Comparison of ENCODE assay signal across 12 cellular contexts in the genomic region with DNA sequence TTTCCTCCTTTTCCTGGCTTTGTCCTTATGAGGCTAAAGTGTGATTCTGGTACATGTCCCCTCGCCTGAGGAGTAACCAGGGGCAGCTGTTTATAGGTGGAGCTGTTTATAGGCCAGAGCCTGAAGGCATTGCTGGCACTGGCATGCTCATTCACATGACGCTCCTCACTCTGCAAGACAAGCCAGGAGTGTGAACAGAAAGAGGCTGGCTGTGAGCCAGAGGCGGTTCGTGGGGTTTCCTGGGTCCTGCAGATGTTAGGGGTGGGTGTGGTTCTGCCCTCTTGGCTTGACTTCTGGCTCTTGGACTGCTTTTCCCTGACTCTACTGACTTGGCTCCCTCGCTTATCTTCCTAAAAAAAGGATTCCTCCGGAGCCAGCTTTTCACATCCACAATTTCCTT. TPM values are rescaled to one million over a fixed set of nuclear protein-coding genes. Genes with fewer than 3 reads are reported as not detected.
DNase-seq lines count a peak whose midpoint lies in the region; ATAC-seq and TF ChIP-seq lines count a peak whose summit lies in the region.
"Had no signal": no experiment of that assay in that cellular context is flagged by ENCODE, and none has a peak within 500 bp of the region (broad histone marks: within the 10 kb centered on the region; RNA-seq: fewer than 3 reads in every experiment).

No MANE protein-coding gene starts in this region.

- H3K4me3 ChIP-seq in MG63 (no peak overlapping the region), lower leg skin (ENCODE audit: low read depth, poor library complexity, severe bottlenecking) (no peak overlapping the region)
- H3K4me3 ChIP-seq: stomach had no signal

- ATAC-seq in activated CD8-positive, alpha-beta T cell treated with anti-CD3 and anti-CD28 coated beads, Interleukin-2, amount 10 ng/mL, durations not matched to agents 7 days and 5 days = peak; percentile 42
- ATAC-seq: Panc1 had no signal

- H3K36me3 Mint-ChIP-seq in activated CD8-positive, alpha-beta T cell treated with anti-CD3 and anti-CD28 coated beads, Interleukin-2, amount 10 ng/mL, durations not matched to agents 7 days and 5 days (ENCODE audit: low read depth) = no peaks in the 10 kb centered on the region

- WGBS in lower leg skin, 2 donors = 9 to 11% methylated on average over 6 of the region's 6 CpGs

- H3K36me3 ChIP-seq in MG63 = no peaks in the 10 kb centered on the region
- H3K36me3 ChIP-seq: stomach had no signal

- no peak overlapping the region for H3K4me3 Mint-ChIP-seq in activated CD8-positive, alpha-beta T cell treated with anti-CD3 and anti-CD28 coated beads, Interleukin-2, amount 10 ng/mL, durations not matched to agents 7 days and 5 days
- H3K4me3 Mint-ChIP-seq: CD4-positive, alpha-beta T cell; naive B cell had no signal

- no peak for TF ChIP-seq CTCF in lower leg skin (IDR thresholded peaks at IDR 0.05)

- DNase-seq in COLO668 (lab: John Stamatoyannopoulos, UW; ENCODE audit: unreplicated experiment) = peak; percentile 8
- peak; percentile 79 for DNase-seq in MG63
- DNase-seq in activated CD8-positive, alpha-beta T cell treated with anti-CD3 and anti-CD28 coated beads, Interleukin-2, amount 10 ng/mL, durations not matched to agents 7 days and 5 days = no peak
- peak; percentile 57 to 91 for DNase-seq in lower leg skin (ENCODE audit: low spot score in 2 of 2)
- DNase-seq in 8988T = no peak
- no peak for DNase-seq in effector CD8-positive, alpha-beta T cell (lab: John Stamatoyannopoulos, UW)
- no peak for DNase-seq in superior temporal gyrus (ENCODE audit: extremely low spot score)
- DNase-seq in GM19238 (ENCODE audit: insufficient read length, low spot score) = no peak
- DNase-seq: CD4-positive, alpha-beta T cell; naive B cell; stomach had no signal

- H3K27ac Mint-ChIP-seq in activated CD8-positive, alpha-beta T cell treated with anti-CD3 and anti-CD28 coated beads, Interleukin-2, amount 10 ng/mL, durations not matched to agents 7 days and 5 days = no peak overlapping the region
- H3K27ac Mint-ChIP-seq: CD4-positive, alpha-beta T cell; naive B cell had no signal

- CTCF ChIA-PET in activated CD8-positive, alpha-beta T cell treated with anti-CD3 and anti-CD28 coated beads, Interleukin-2, amount 10 ng/mL, durations not matched to agents 7 days and 5 days (lab: Charles Lee) = interaction anchor here (1.0 to 1.5 kb wide), 2 partner anchors 16 to 23 kb away, joined by 3 to 4 read pairs; no protein-coding TSS in a partner anchor

- peaks cover 7% of the 10 kb centered on the region for H3K9me3 ChIP-seq in MG63

- TF ChIP-seq POLR2A in lower leg skin (IDR thresholded peaks at IDR 0.05) = no peak

- POLR2A ChIA-PET in activated CD8-positive, alpha-beta T cell treated with anti-CD3 and anti-CD28 coated beads, Interleukin-2, amount 10 ng/mL, durations not matched to agents 7 days and 5 days (lab: Charles Lee) = no interaction called here

- no peaks in the 10 kb centered on the region for H3K27me3 ChIP-seq in MG63

- peaks cover 24% of the 10 kb centered on the region for H3K27me3 Mint-ChIP-seq in activated CD8-positive, alpha-beta T cell treated with anti-CD3 and anti-CD28 coated beads, Interleukin-2, amount 10 ng/mL, durations not matched to agents 7 days and 5 days (ENCODE audit: low read depth)

- no peaks in the 10 kb centered on the region for H3K9me3 Mint-ChIP-seq in activated CD8-positive, alpha-beta T cell treated with anti-CD3 and anti-CD28 coated beads, Interleukin-2, amount 10 ng/mL, durations not matched to agents 7 days and 5 days (ENCODE audit: insufficient read depth)

- H3K4me1 Mint-ChIP-seq in activated CD8-positive, alpha-beta T cell treated with anti-CD3 and anti-CD28 coated beads, Interleukin-2, amount 10 ng/mL, durations not matched to agents 7 days and 5 days (ENCODE audit: low read depth) = peaks cover 10% of the 10 kb centered on the region

- intact Hi-C loops in lower leg skin (cut with DNase I; ENCODE audit: low total_unique reads) = no loop called here

RNA-seq across cellular contexts. Expression of a gene that starts 12.8 kb away (rescaled TPM):
- total RNA-seq in MG63 (2014; rRNA removed; shearing (Covaris generic); ENCODE audit: low replicate concordance) = not detected in 2 replicates
- total RNA-seq in activated CD8-positive, alpha-beta T cell treated with anti-CD3 and anti-CD28 coated beads, Interleukin-2, amount 10 ng/mL, durations not matched to agents 7 days and 5 days = not detected
- 10 to 100 TPM; 30.4 to 70.9 (median 39.8) TPM for total RNA-seq in lower leg skin
- total RNA-seq: CD4-positive, alpha-beta T cell had no signal

Comparison
In these comparisons a context has a peak if more than half of its experiments do, and no peak if none do; other contexts are left out.
1. DNase-seq: peak in COLO668 (single experiment), MG63 (single experiment) and lower leg skin (2 of 2); none in activated CD8-positive, alpha-beta T cell treated with anti-CD3 and anti-CD28 coated beads, Interleukin-2, amount 10 ng/mL, durations not matched to agents 7 days and 5 days (single experiment), 8988T (single experiment), effector CD8-positive, alpha-beta T cell (single experiment), superior temporal gyrus (single experiment) and GM19238 (single experiment).
2. RNA of a gene that starts 12.8 kb away (total RNA-seq): 30.4 to 70.9 TPM in lower leg skin; not detected in MG63 and not detected in activated CD8-positive, alpha-beta T cell treated with anti-CD3 and anti-CD28 coated beads, Interleukin-2, amount 10 ng/mL, durations not matched to agents 7 days and 5 days; every median in the first group is over 10 times any median in the second.